Comparison of ENCODE assay signal across 8 cellular contexts in genomic region chr3:39809181-39809994, GRCh38. TPM values are rescaled to one million over a fixed set of nuclear protein-coding genes. Genes with fewer than 3 reads are reported as not detected.
A peak's percentile ranks its signal among the peaks of the same experiment; 100 is the strongest.
DNase-seq lines count a peak whose midpoint lies in the region; ATAC-seq and TF ChIP-seq lines count a peak whose summit lies in the region.

MYRIP (plus strand) TSS chr3:39809609; CDS start chr3:39900817, 91,208 bp downstream.

- CTCF ChIA-PET in WTC11 (lab: Charles Lee), result interaction anchor here (1.2 to 2.0 kb wide), 4 partner anchors 85 to 393 kb away, joined by 3 to 7 read pairs (median 3); no protein-coding TSS in a partner anchor

- H3K4me1 Mint-ChIP-seq in activated T-cell treated with anti-CD3 and anti-CD28 coated beads, Interleukin-2, amount 50 U/mL, for 4 hours (ENCODE audit: low read depth), result peaks cover 19% of the 10 kb centered on the region
- H3K4me1 Mint-ChIP-seq in HFFc6 (ENCODE audit: low read depth) (peaks cover 7% of the 10 kb centered on the region), WTC11 (peaks cover 26% of the 10 kb centered on the region)

- H4K8ac ChIP-seq in neuronal stem cell (ENCODE audit: low read depth, low read length), result no peak within 1 kb of the TSS

- no peak for DNase-seq in activated T-cell treated with anti-CD3 and anti-CD28 coated beads, Interleukin-2, amount 50 U/mL, for 4 hours
- no peak for DNase-seq in activated T-cell treated with anti-CD3 and anti-CD28 coated beads, Interleukin-2, amount 50 U/mL, for 1 hour
- DNase-seq in HFFc6, result no peak
- peak; percentile 69 for DNase-seq in NCI-H1092 treated with DMSO at 0.1 percent for 48 hours (lab: John Stamatoyannopoulos, UW)
- peak; percentile 76 for DNase-seq in WTC11 (ENCODE audit: low spot score)
- peak; percentile 58 for DNase-seq in globus pallidus (ENCODE audit: low spot score)
- DNase-seq in neuronal stem cell (ENCODE audit: low spot score), result peak; percentile 73
- DNase-seq in H4 (ENCODE audit: low spot score), result no peak

- peak within 1 kb of the TSS; percentile 99 for H3K4me2 ChIP-seq in neuronal stem cell (ENCODE audit: insufficient read depth, low read length, poor library complexity, severe bottlenecking)

- H3K9ac ChIP-seq in neuronal stem cell (ENCODE audit: low read depth, low read length, poor library complexity), result peak within 1 kb of the TSS; percentile 93

- peak; percentile 32 to 39 for ATAC-seq in activated T-cell treated with anti-CD3 and anti-CD28 coated beads, Interleukin-2, amount 50 U/mL, for 4 hours
- ATAC-seq in WTC11, result peak; percentile 82

- no peak within 1 kb of the TSS for H2BK12ac ChIP-seq in neuronal stem cell (ENCODE audit: low read length)

- peaks cover 3% of the 10 kb centered on the region for H3K9me3 Mint-ChIP-seq in activated T-cell treated with anti-CD3 and anti-CD28 coated beads, Interleukin-2, amount 50 U/mL, for 4 hours
- no peaks in the 10 kb centered on the region for H3K9me3 Mint-ChIP-seq in HFFc6
- no peaks in the 10 kb centered on the region for H3K9me3 Mint-ChIP-seq in WTC11

- TF ChIP-seq CTCF in HFFc6 (IDR thresholded peaks at IDR 0.05) (no peak), WTC11 (IDR thresholded peaks at IDR 0.05) (no peak)

- H3K27me3 Mint-ChIP-seq in activated T-cell treated with anti-CD3 and anti-CD28 coated beads, Interleukin-2, amount 50 U/mL, for 4 hours (ENCODE audit: low read depth), result peaks cover 53% of the 10 kb centered on the region
- H3K27me3 Mint-ChIP-seq in HFFc6 (ENCODE audit: insufficient read depth) (peaks cover 20% of the 10 kb centered on the region), WTC11 (ENCODE audit: low read depth) (peaks cover 71% of the 10 kb centered on the region)

- H2AK5ac ChIP-seq in neuronal stem cell (ENCODE audit: low read depth, low read length), result peak within 1 kb of the TSS; percentile 33

- peak within 1 kb of the TSS; percentile 46 to 84 for H3K4me3 ChIP-seq in neuronal stem cell (ENCODE audit: low read length in 2 of 2)

- peak within 1 kb of the TSS; percentile 37 for H3K4me3 Mint-ChIP-seq in activated T-cell treated with anti-CD3 and anti-CD28 coated beads, Interleukin-2, amount 50 U/mL, for 4 hours
- H3K4me3 Mint-ChIP-seq in HFFc6, result peak within 1 kb of the TSS; percentile 64
- peak within 1 kb of the TSS; percentile 93 for H3K4me3 Mint-ChIP-seq in WTC11

- H3K14ac ChIP-seq in neuronal stem cell (ENCODE audit: low read length), result peak within 1 kb of the TSS; percentile 60

- H2BK120ac ChIP-seq in neuronal stem cell (ENCODE audit: low read depth, low read length), result no peak within 1 kb of the TSS

- POLR2A ChIA-PET in WTC11 (lab: Charles Lee), result no interaction called here

- H3K79me1 ChIP-seq in neuronal stem cell (ENCODE audit: low read depth, low read length), result no peaks in the 10 kb centered on the region

- peaks cover 0 to 2% of the 10 kb centered on the region in 2 donors for H3K9me3 ChIP-seq in neuronal stem cell (replicated peaks in 1 of 2; ENCODE audit: control insufficient read depth in 2 of 2, insufficient read depth in 1 of 2, low read depth in 1 of 2, low read length in 2 of 2)

- H3K23ac ChIP-seq in neuronal stem cell (ENCODE audit: low read depth, low read length, poor library complexity), result peak within 1 kb of the TSS; percentile 92

- no peak within 1 kb of the TSS for H3K27ac ChIP-seq in neuronal stem cell (replicated peaks; ENCODE audit: low read length)

- H3K27ac Mint-ChIP-seq in HFFc6 (no peak within 1 kb of the TSS), WTC11 (peak within 1 kb of the TSS; percentile 61; the same call in 1 of the 2 replicates)

- H3K27me3 ChIP-seq in neuronal stem cell (ENCODE audit: control insufficient read depth in 3 of 3, insufficient read depth in 3 of 3, low read depth in 1 of 3, low read length in 3 of 3), result peaks cover 18 to 61% (median 25%) of the 10 kb centered on the region in 3 experiments

- H2BK15ac ChIP-seq in neuronal stem cell (ENCODE audit: low read length), result no peak within 1 kb of the TSS

- H3K18ac ChIP-seq in neuronal stem cell (ENCODE audit: low read length), result peak within 1 kb of the TSS; percentile 92

- H3K4ac ChIP-seq in neuronal stem cell (ENCODE audit: low read length), result no peak within 1 kb of the TSS

- WGBS in neuronal stem cell (ENCODE audit: extremely low coverage in 2 of 2, insufficient read length in 2 of 2, insufficient replicate concordance in 1 of 2), 2 donors, result no CpG with 5 or more reads among the region's 103 CpGs

- H3K36me3 ChIP-seq in neuronal stem cell (replicated peaks in 1 of 2; ENCODE audit: control insufficient read depth in 2 of 2, insufficient read depth in 2 of 2, low read length in 2 of 2), result no peaks in the 10 kb centered on the region

- peak within 1 kb of the TSS; percentile 97 for H2AFZ ChIP-seq in neuronal stem cell (ENCODE audit: low read length)

- no peaks in the 10 kb centered on the region for H3K36me3 Mint-ChIP-seq in activated T-cell treated with anti-CD3 and anti-CD28 coated beads, Interleukin-2, amount 50 U/mL, for 4 hours (ENCODE audit: insufficient read depth)
- H3K36me3 Mint-ChIP-seq in HFFc6 (ENCODE audit: low read depth) (no peaks in the 10 kb centered on the region), WTC11 (no peaks in the 10 kb centered on the region)

- peaks cover 0 to 8% of the 10 kb centered on the region in 2 donors for H3K4me1 ChIP-seq in neuronal stem cell (ENCODE audit: control insufficient read depth in 2 of 2, insufficient read depth in 1 of 2, low read depth in 1 of 2, low read length in 2 of 2)

- H2BK5ac ChIP-seq in neuronal stem cell (ENCODE audit: low read length), result no peak within 1 kb of the TSS

- H4K91ac ChIP-seq in neuronal stem cell (ENCODE audit: low read depth, low read length, poor library complexity), result no peak within 1 kb of the TSS

TF ChIP-seq in WTC11, 78 proteins besides CTCF, POLR2A, EP300 and RAD21 (continues in another document):
- peak; percentile 76 for TF ChIP-seq FOXK1 (CRISPR knock-in tag; IDR thresholded peaks at IDR 0.05)
- TF ChIP-seq, protein P1, sequence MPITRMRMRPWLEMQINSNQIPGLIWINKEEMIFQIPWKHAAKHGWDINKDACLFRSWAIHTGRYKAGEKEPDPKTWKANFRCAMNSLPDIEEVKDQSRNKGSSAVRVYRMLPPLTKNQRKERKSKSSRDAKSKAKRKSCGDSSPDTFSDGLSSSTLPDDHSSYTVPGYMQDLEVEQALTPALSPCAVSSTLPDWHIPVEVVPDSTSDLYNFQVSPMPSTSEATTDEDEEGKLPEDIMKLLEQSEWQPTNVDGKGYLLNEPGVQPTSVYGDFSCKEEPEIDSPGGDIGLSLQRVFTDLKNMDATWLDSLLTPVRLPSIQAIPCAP (CRISPR knock-in tag; IDR thresholded peaks at IDR 0.05), result 0 out of 2 replicates have a peak, but pooled peaks have one; percentile 53
- TF ChIP-seq, protein P2, sequence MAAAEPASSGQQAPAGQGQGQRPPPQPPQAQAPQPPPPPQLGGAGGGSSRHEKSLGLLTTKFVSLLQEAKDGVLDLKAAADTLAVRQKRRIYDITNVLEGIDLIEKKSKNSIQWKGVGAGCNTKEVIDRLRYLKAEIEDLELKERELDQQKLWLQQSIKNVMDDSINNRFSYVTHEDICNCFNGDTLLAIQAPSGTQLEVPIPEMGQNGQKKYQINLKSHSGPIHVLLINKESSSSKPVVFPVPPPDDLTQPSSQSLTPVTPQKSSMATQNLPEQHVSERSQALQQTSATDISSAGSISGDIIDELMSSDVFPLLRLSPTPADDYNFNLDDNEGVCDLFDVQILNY (CRISPR knock-in tag; IDR thresholded peaks at IDR 0.05), result 0 out of 2 replicates have a peak, but pooled peaks have one; percentile 34
- TF ChIP-seq, protein P3, sequence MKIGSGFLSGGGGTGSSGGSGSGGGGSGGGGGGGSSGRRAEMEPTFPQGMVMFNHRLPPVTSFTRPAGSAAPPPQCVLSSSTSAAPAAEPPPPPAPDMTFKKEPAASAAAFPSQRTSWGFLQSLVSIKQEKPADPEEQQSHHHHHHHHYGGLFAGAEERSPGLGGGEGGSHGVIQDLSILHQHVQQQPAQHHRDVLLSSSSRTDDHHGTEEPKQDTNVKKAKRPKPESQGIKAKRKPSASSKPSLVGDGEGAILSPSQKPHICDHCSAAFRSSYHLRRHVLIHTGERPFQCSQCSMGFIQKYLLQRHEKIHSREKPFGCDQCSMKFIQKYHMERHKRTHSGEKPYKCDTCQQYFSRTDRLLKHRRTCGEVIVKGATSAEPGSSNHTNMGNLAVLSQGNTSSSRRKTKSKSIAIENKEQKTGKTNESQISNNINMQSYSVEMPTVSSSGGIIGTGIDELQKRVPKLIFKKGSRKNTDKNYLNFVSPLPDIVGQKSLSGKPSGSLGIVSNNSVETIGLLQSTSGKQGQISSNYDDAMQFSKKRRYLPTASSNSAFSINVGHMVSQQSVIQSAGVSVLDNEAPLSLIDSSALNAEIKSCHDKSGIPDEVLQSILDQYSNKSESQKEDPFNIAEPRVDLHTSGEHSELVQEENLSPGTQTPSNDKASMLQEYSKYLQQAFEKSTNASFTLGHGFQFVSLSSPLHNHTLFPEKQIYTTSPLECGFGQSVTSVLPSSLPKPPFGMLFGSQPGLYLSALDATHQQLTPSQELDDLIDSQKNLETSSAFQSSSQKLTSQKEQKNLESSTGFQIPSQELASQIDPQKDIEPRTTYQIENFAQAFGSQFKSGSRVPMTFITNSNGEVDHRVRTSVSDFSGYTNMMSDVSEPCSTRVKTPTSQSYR (CRISPR knock-in tag; IDR thresholded peaks at IDR 0.05), result 0 out of 2 replicates have a peak, but pooled peaks have one; percentile 38
- TF ChIP-seq SMAD3 (CRISPR knock-in tag; IDR thresholded peaks at IDR 0.05; ENCODE audit: borderline replicate concordance), result no peak
- peak; percentile 68 for TF ChIP-seq ZNF423 (CRISPR knock-in tag; IDR thresholded peaks at IDR 0.05)

RNA-seq across cellular contexts. Expression of gene MYRIP, which starts in this region (rescaled TPM):
- not detected for total RNA-seq in activated T-cell treated with anti-CD3 and anti-CD28 coated beads, Interleukin-2, amount 50 U/mL, for 4 hours
- under 1 TPM in 5 of 6 experiments, not detected in 1; 0.07 to 0.28 (median 0.13) TPM for total RNA-seq in HFFc6 (2021; fragmentation: NEBNext Ultra II Directional; extraction: Animal tissue kit (Norgen Biotek cat#: 25700))
- 1.6 to 2.1 TPM (median 2.1 TPM) in 3 replicates for total RNA-seq in WTC11 (2021)
- 0.11 TPM for polyA plus RNA-seq in neuronal stem cell (2013, experiment 1 of 2)
- 0.12 TPM for polyA plus RNA-seq in neuronal stem cell (2013, experiment 2 of 2)
- total RNA-seq in H4 (2014; rRNA removed; shearing (Covaris generic)), result not detected in 2 replicates

Comparison
In these comparisons a context has a peak if more than half of its experiments do, and no peak if none do; other contexts are left out.
1. Peak in ATAC-seq in activated T-cell treated with anti-CD3 and anti-CD28 coated beads, Interleukin-2, amount 50 U/mL, for 4 hours; RNA of the gene not detected or under 1 TPM.
2. DNase-seq: peak in NCI-H1092 treated with DMSO at 0.1 percent for 48 hours (single experiment), WTC11 (single experiment), globus pallidus (single experiment) and neuronal stem cell (single experiment); none in activated T-cell treated with anti-CD3 and anti-CD28 coated beads, Interleukin-2, amount 50 U/mL, for 4 hours (single experiment), activated T-cell treated with anti-CD3 and anti-CD28 coated beads, Interleukin-2, amount 50 U/mL, for 1 hour (single experiment), HFFc6 (single experiment) and H4 (single experiment).
3. H3K4me3 Mint-ChIP-seq: peak in every context shown above with its lines; median percentile 93 in WTC11; 64 in HFFc6; 37 in activated T-cell treated with anti-CD3 and anti-CD28 coated beads, Interleukin-2, amount 50 U/mL, for 4 hours.